Comparison of ENCODE assay signal across 8 cellular contexts in the genomic region with DNA sequence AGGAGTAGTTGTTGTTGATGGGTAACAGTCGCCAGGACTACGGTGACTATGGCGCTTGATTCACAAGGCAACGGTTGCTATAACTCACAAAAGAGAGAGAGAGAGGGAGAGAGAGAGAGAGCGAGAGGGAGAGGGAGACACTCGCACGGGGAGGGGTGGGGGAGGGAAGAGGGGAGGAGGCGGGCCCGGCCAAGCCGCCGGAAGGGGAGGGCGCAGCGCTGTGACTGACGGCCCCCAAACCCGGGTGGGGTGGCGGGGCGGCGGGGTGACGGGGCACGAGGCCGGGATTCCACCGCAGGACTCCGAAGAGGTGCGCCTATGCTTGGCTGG. TPM values are rescaled to one million over a fixed set of nuclear protein-coding genes. Genes with fewer than 3 reads are reported as not detected.
DNase-seq lines count a peak whose midpoint lies in the region; ATAC-seq, FAIRE-seq and TF ChIP-seq lines count a peak whose summit lies in the region.

A gene (minus strand): TSS at position 166 of the 330 bp plus-strand sequence. CDS start 130,413 bp downstream, outside the sequence.

- H3K9ac ChIP-seq in kidney (ENCODE audit: low read length in 2 of 2), result peak within 1 kb of the TSS; percentile 100

- TF ChIP-seq CTCF in kidney (IDR thresholded peaks at IDR 0.05; ENCODE audit: borderline replicate concordance, extremely low read depth, insufficient read depth), result peak; percentile 41

- H3K9me3 ChIP-seq in kidney (ENCODE audit: control insufficient read depth in 1 of 2, low read length in 2 of 2), result no peaks in the 10 kb centered on the region

- intact Hi-C loops in kidney (cut with DNase I), result no loop called here

- DNase-seq in AG08396 (ENCODE audit: low spot score), result peak; percentile 93
- peak; percentile 95 to 97 for DNase-seq in NCI-H446 (lab: John Stamatoyannopoulos, UW)
- peak; percentile 96 for DNase-seq in cerebellar cortex (ENCODE audit: low spot score)
- DNase-seq in kidney, result peak; percentile 98
- peak; percentile 93 for DNase-seq in stimulated activated CD4-positive, alpha-beta T cell treated with anti-CD3 and anti-CD28 coated beads, Interleukin-15, amount 100 ng/mL, for 24 hours

- H3K4me1 ChIP-seq in kidney (ENCODE audit: control insufficient read depth in 1 of 2, insufficient read depth in 1 of 2, low read depth in 1 of 2, low read length in 2 of 2), result peaks cover 6 to 9% of the 10 kb centered on the region in 2 donors

- ATAC-seq in GM19043 (IDR thresholded peaks at IDR 0.05; ENCODE audit: low read depth, unreplicated experiment) (peak; percentile 35), HG03378 (IDR thresholded peaks at IDR 0.05; ENCODE audit: unreplicated experiment) (peak; percentile 28)
- ATAC-seq in activated CD4-positive, CD25-positive, alpha-beta regulatory T cell treated with anti-CD3 and anti-CD28 coated beads, Interleukin-2, amount 50 U/mL, for 24 hours, result peak; percentile 64

- H3K4me3 ChIP-seq in kidney (ENCODE audit: low read length in 2 of 2), result peak within 1 kb of the TSS; percentile 95 to 96

- FAIRE-seq in kidney (lab: Jason Lieb, UNC), result no peak

- peak within 1 kb of the TSS; percentile 100 for H3K27ac ChIP-seq in kidney (ENCODE audit: low read depth in 2 of 2, low read length in 2 of 2)

- H3K36me3 ChIP-seq in kidney (ENCODE audit: control insufficient read depth in 1 of 2, insufficient read depth in 2 of 2, low read length in 2 of 2), result no peaks in the 10 kb centered on the region

RNA-seq across cellular contexts. Expression of the gene that starts here (rescaled TPM):
- 17.8 TPM for total RNA-seq in kidney
- polyA plus RNA-seq in kidney (ENCODE audit: insufficient read depth, low read depth, low replicate concordance), result 1.6 TPM

Comparison
In these comparisons a context has a peak if more than half of its experiments do, and no peak if none do; other contexts are left out.
1. Peak in every context shown above with its lines: DNase-seq, ATAC-seq, H3K4me3 ChIP-seq and H3K27ac ChIP-seq.